In the genomic region with DNA sequence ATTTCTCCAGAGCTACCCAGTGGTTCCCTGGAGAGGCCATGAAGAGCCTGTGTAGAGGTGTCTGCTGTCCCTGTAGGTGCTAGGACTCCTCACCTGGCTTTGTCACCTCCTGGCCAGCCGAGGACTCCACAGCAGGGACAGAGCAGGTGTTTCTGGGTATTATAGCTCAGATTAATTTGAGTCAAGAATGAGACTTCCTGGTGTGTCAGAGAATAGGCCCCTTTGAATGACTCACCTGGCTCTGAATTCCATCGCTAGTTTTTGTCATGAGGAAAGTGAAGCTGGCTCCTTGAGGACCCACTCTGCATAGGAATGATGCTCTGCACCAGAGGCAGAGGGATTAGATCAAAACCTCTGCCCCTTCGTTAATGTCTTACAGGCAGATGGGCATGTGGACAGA, we compare ENCODE assay signal across 32 cellular contexts.
A peak's percentile ranks its signal among the peaks of the same experiment; 100 is the strongest.
DNase-seq lines count a peak whose midpoint lies in the region; ATAC-seq and TF ChIP-seq lines count a peak whose summit lies in the region.
"Had no signal": no experiment of that assay in that cellular context is flagged by ENCODE, and none has a peak within 500 bp of the region (broad histone marks: within the 10 kb centered on the region; RNA-seq: fewer than 3 reads in every experiment).

No MANE protein-coding gene starts in this region.

- TF ChIP-seq EP300 in sigmoid colon (IDR thresholded peaks at IDR 0.05): no peak

- H4K20me1 ChIP-seq in mammary epithelial cell (ENCODE audit: insufficient read depth, low read length): no peaks in the 10 kb centered on the region
- H4K20me1 ChIP-seq: BLaER1 had no signal

- peak; percentile 17 for DNase-seq in DMS53 treated with DMSO at 0.1 percent for 48 hours (lab: John Stamatoyannopoulos, UW; ENCODE audit: unreplicated experiment)
- DNase-seq in M059J (ENCODE audit: low read depth): peak; percentile 29
- peak; percentile 4 for DNase-seq in mammary epithelial cell
- DNase-seq in islet precursor cell: peak; percentile 55
- DNase-seq in sigmoid colon: no peak
- no peak for DNase-seq in activated T-cell treated with anti-CD3 and anti-CD28 coated beads, Interleukin-2, amount 50 U/mL, for 1 hour
- DNase-seq: activated CD4-positive, alpha-beta T cell treated with anti-CD3 and anti-CD28 coated beads, Interleukin-2, amount 50 U/mL, for 48 hours; activated naive CD4-positive, alpha-beta T cell treated with anti-CD3 and anti-CD28 coated beads, Interleukin-2, amount 50 U/mL, for 16 hours; Caco-2; cortex of kidney; DND-41; gastrocnemius medialis; KBM-7; left ventricle myocardium superior; MM.1S; naive B cell; NCI-H1436 treated with DMSO at 0.1 percent for 48 hours; NCI-H510A; SIG-M5; stimulated activated CD4-positive, alpha-beta T cell treated with anti-CD3 and anti-CD28 coated beads, Interleukin-4, amount 100 ng/mL, for 4 hours; stimulated activated naive B cell treated with anti-CD40 and anti-IgM and Interleukin-4, amounts not matched to agents 10 μg/mL and 1 μg/mL and 100 μg/mL, for 72 hours; T-helper 1 cell; upper lobe of left lung had no signal

- no peak for TF ChIP-seq POLR2A in sigmoid colon (IDR thresholded peaks at IDR 0.05)

- 93% methylated on average over 3 of the region's 3 CpGs for WGBS in mammary epithelial cell (ENCODE audit: low coverage, missing lambda C conversion rate)
- 45 to 68% methylated on average over 3 of the region's 3 CpGs for WGBS in sigmoid colon, 2 donors

- no peak overlapping the region for H3K4me3 ChIP-seq in mammary epithelial cell (replicated peaks in 1 of 3; ENCODE audit: insufficient read depth in 1 of 3, low read depth in 2 of 3, low read length in 3 of 3)
- no peak overlapping the region for H3K4me3 ChIP-seq in sigmoid colon
- H3K4me3 ChIP-seq: BLaER1, cardiac muscle cell, gastrocnemius medialis, hepatocyte, prostate gland, upper lobe of left lung had no signal

- no peak for TF ChIP-seq CTCF in mammary epithelial cell (conservative IDR thresholded peaks at IDR 0.05 in 1 of 2, IDR thresholded peaks at IDR 0.05 in 1 of 2; ENCODE audit: extremely low read depth in 1 of 2, insufficient read depth in 1 of 2, low read depth in 1 of 2, low read length in 2 of 2)
- TF ChIP-seq CTCF in sigmoid colon (IDR thresholded peaks at IDR 0.05): no peak

- intact Hi-C loops in mammary epithelial cell (cut with micrococcal nuclease): no loop called here
- intact Hi-C loops in sigmoid colon (cut with DNase I): no loop called here

- H3K4me1 ChIP-seq in mammary epithelial cell (ENCODE audit: insufficient read depth, low read length): peaks cover 8% of the 10 kb centered on the region
- no peaks in the 10 kb centered on the region for H3K4me1 ChIP-seq in sigmoid colon
- H3K4me1 ChIP-seq: BLaER1, Caco-2, gastrocnemius medialis, prostate gland, upper lobe of left lung had no signal

- H3K9me3 ChIP-seq in mammary epithelial cell (replicated peaks; ENCODE audit: insufficient read depth, low read length): no peaks in the 10 kb centered on the region
- H3K9me3 ChIP-seq in sigmoid colon: no peaks in the 10 kb centered on the region
- H3K9me3 ChIP-seq: BLaER1, Caco-2, gastrocnemius medialis, neutrophil, prostate gland, upper lobe of left lung had no signal

- H3K27me3 ChIP-seq in mammary epithelial cell (ENCODE audit: insufficient read depth, low read length) (no peaks in the 10 kb centered on the region), sigmoid colon (no peaks in the 10 kb centered on the region)
- H3K27me3 ChIP-seq: BLaER1, gastrocnemius medialis, hepatocyte, upper lobe of left lung had no signal

- H3K4me2 ChIP-seq in mammary epithelial cell (ENCODE audit: insufficient read depth, low read depth, low read length): no peak overlapping the region
- H3K4me2 ChIP-seq: BLaER1, hepatocyte had no signal

- H3K9ac ChIP-seq in mammary epithelial cell (ENCODE audit: insufficient read depth, low read length): no peak overlapping the region
- H3K9ac ChIP-seq: BLaER1 had no signal

- H2AFZ ChIP-seq in mammary epithelial cell (ENCODE audit: low read depth, low read length): no peak overlapping the region
- H2AFZ ChIP-seq: hepatocyte had no signal

- ATAC-seq in GM18907 (IDR thresholded peaks at IDR 0.05; ENCODE audit: unreplicated experiment) (no peak), HG03378 (IDR thresholded peaks at IDR 0.05; ENCODE audit: unreplicated experiment) (no peak)
- ATAC-seq: activated CD4-positive, CD25-positive, alpha-beta regulatory T cell treated with anti-CD3 and anti-CD28 coated beads, Interleukin-2, amount 50 U/mL, for 24 hours; gastrocnemius medialis; left ventricle myocardium superior; sciatic nerve; stimulated activated naive B cell treated with anti-CD40 and anti-IgM and Interleukin-4, amounts not matched to agents 10 μg/mL and 1 μg/mL and 100 μg/mL, for 72 hours had no signal

- peaks cover 6% of the 10 kb centered on the region for H3K79me2 ChIP-seq in mammary epithelial cell (ENCODE audit: insufficient read depth, low read length)
- H3K79me2 ChIP-seq: hepatocyte had no signal

- dilution Hi-C loops in mammary epithelial cell (cut with HindIII; ENCODE audit: low sequenced_read_pairs): no loop called here

- BruUV-seq in mammary epithelial cell (replicated peaks; lab: Mats Ljungman, UMichigan): no TSS peak

- H3K36me3 ChIP-seq in mammary epithelial cell (ENCODE audit: insufficient read depth, low read length): no peaks in the 10 kb centered on the region
- no peaks in the 10 kb centered on the region for H3K36me3 ChIP-seq in sigmoid colon
- H3K36me3 ChIP-seq: BLaER1, cardiac muscle cell, gastrocnemius medialis, neutrophil, prostate gland, upper lobe of left lung had no signal

- in situ Hi-C loops in mammary epithelial cell (cut with MboI; ENCODE audit: low sequenced_read_pairs in 2 of 2): no loop called here

- H3K27ac ChIP-seq in mammary epithelial cell (ENCODE audit: insufficient read depth, low read depth, low read length) (no peak overlapping the region), sigmoid colon (no peak overlapping the region)
- H3K27ac ChIP-seq: BLaER1, cardiac muscle cell, gastrocnemius medialis, hepatocyte, neutrophil, prostate gland, upper lobe of left lung had no signal

- CTCF ChIA-PET in mammary epithelial cell (lab: Charles Lee; ENCODE audit: low non-redundant PET): no interaction called here

Comparison
In these comparisons a context has a peak if more than half of its experiments do, and no peak if none do; other contexts are left out.
1. DNase-seq: peak in DMS53 treated with DMSO at 0.1 percent for 48 hours (single experiment), M059J (single experiment), mammary epithelial cell (single experiment) and islet precursor cell (single experiment); none in sigmoid colon (single experiment) and activated T-cell treated with anti-CD3 and anti-CD28 coated beads, Interleukin-2, amount 50 U/mL, for 1 hour (single experiment).